21 cellular contexts compared by ENCODE assay signal in the genomic region with DNA sequence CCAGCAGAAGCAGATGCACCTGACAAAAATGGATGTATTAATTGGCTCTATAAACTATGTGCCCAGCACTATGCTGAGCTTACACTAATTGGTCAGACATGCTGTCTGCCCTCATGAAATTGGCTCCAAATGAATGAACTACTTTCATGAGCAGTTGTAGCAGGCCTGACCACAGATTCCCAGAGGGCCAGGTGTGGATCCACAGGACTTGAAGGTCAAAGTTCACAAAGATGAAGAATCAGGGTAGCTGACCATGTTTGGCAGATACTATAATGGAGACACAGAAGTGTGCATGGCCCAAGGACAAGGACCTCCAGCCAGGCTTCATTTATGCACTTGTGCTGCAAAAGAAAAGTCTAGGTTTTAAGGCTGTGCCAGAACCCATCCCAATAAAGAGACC. TPM values are rescaled to one million over a fixed set of nuclear protein-coding genes. Genes with fewer than 3 reads are reported as not detected.
"Had no signal": no experiment of that assay in that cellular context is flagged by ENCODE, and none has a peak within 500 bp of the region (broad histone marks: within the 10 kb centered on the region; RNA-seq: fewer than 3 reads in every experiment).

No MANE protein-coding gene starts in this region.

- H3K27me3 Mint-ChIP-seq: naive thymus-derived CD4-positive, alpha-beta T cell had no signal

- H3K4me1 ChIP-seq: right atrium auricular region, sigmoid colon, tibial artery, upper lobe of left lung, uterus had no signal

- H3K27ac ChIP-seq: hepatocyte, right atrium auricular region, sigmoid colon, skin epidermis, tibial artery, upper lobe of left lung, uterus had no signal

- H3K4me3 Mint-ChIP-seq: dendritic cell treated with granulocyte-macrophage colony-stimulating factor and Interleukin-4, amounts not matched to agents 40 ng/mL and 50 ng/mL, for 4 days; naive thymus-derived CD4-positive, alpha-beta T cell; neural crest cell had no signal

- H3K4me1 Mint-ChIP-seq: neural crest cell had no signal

- H2AFZ ChIP-seq: hepatocyte had no signal

- FAIRE-seq: colon had no signal

- H3K79me2 ChIP-seq: hepatocyte had no signal

- DNase-seq: foreskin melanocyte; head of caudate nucleus; left colon; mesendoderm; naive thymus-derived CD4-positive, alpha-beta T cell; sigmoid colon; stimulated activated CD4-positive, alpha-beta T cell treated with anti-CD3 and anti-CD28 coated beads, Interleukin-2, amount 100 ng/mL, for 24 hours; stimulated activated naive CD4-positive, alpha-beta T cell treated with Interleukin-2 at 50 U/mL for 16 hours; tibial artery; upper lobe of left lung; uterus had no signal

- H3K36me3 ChIP-seq: ovary, right atrium auricular region, sigmoid colon, tibial artery, upper lobe of left lung, uterus had no signal

- H3K27me3 ChIP-seq: hepatocyte, ovary, right atrium auricular region, sigmoid colon, tibial artery, upper lobe of left lung, uterus had no signal

- H3K9me3 ChIP-seq: ovary, right atrium auricular region, sigmoid colon, tibial artery, upper lobe of left lung, uterus had no signal

- H3K27ac Mint-ChIP-seq: dendritic cell treated with granulocyte-macrophage colony-stimulating factor and Interleukin-4, amounts not matched to agents 40 ng/mL and 50 ng/mL, for 4 days had no signal

- H3K9me3 Mint-ChIP-seq: dendritic cell treated with granulocyte-macrophage colony-stimulating factor and Interleukin-4, amounts not matched to agents 40 ng/mL and 50 ng/mL, for 4 days; neural crest cell had no signal

- ATAC-seq: left colon; naive thymus-derived CD4-positive, alpha-beta T cell had no signal

- H3K4me3 ChIP-seq: hepatocyte, ovary, right atrium auricular region, sigmoid colon, skin epidermis, tibial artery, upper lobe of left lung, uterus had no signal

RNA-seq across cellular contexts. Expression of a gene that starts 14.6 kb away (rescaled TPM):
- total RNA-seq: lung microvascular endothelial cell, neural crest cell had no signal
- polyA plus RNA-seq: hepatocyte had no signal

RNA-seq across cellular contexts. Expression of a gene that starts 42.0 kb away (rescaled TPM):
- total RNA-seq: kidney epithelial cell, lung microvascular endothelial cell, neural crest cell, temporal lobe had no signal
- polyA plus RNA-seq: hepatocyte had no signal

RNA-seq across cellular contexts. Expression of a gene that starts 42.3 kb away (rescaled TPM):
- total RNA-seq: hepatocyte, kidney epithelial cell, lung microvascular endothelial cell, neural crest cell, temporal lobe had no signal
- polyA plus RNA-seq: hepatocyte had no signal
